ENCODE assay signal across 8 cellular contexts in the genomic region with DNA sequence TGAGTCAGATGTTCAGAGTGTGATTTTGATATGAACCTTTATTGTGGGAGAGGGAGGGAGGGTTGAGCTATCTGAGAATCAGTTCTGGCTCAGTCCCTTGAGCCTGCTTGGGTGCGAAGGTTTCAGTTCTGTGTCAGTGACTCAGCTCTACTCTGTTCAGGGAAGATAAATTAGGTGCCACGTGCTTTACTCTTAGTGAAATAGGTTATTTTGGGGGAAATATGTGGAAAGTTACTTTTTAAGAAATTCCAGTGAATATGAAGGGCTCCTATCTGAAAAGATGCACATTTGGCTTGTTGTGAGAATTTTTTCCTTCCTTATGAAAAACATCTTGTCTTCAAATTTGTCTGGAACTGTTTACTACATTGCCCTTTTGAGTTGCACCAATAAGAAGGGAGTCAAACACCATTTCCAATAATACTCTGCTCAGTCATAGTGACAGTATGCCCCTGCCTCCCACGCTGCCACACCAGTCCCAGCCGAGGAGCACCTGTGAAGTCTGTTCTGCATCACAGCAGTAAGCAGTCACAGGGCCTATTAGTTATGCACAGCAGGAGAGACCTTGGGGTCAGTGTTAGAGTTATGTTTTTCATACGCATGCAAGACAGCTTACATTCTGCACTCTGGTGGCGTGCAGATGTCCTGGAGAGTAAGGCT. TPM values are rescaled to one million over a fixed set of nuclear protein-coding genes. Genes with fewer than 3 reads are reported as not detected.
A peak's percentile ranks its signal among the peaks of the same experiment; 100 is the strongest.
DNase-seq lines count a peak whose midpoint lies in the region; ATAC-seq and TF ChIP-seq lines count a peak whose summit lies in the region.

No MANE protein-coding gene starts in this region.

- H3K9me2 ChIP-seq in SK-N-SH = no peaks in the 10 kb centered on the region

- no peaks in the 10 kb centered on the region; a peak in 2 of 4 replicates for H3K4me1 ChIP-seq in SK-N-SH (ENCODE audit: control insufficient read depth in 1 of 2, insufficient read depth in 2 of 2, low read depth in 1 of 2, low read length in 1 of 2)

- 53% methylated on average over 6 of the region's 6 CpGs for WGBS in SK-N-SH (ENCODE audit: low lambda C conversion rate)

- no peak overlapping the region for H3K4me3 ChIP-seq in SK-N-SH (ENCODE audit: low read depth in 2 of 2, low read length in 1 of 2)

- DNase-seq in SK-N-SH (no peak), SK-N-DZ (ENCODE audit: low spot score) (peak; percentile 29), kidney glomerular epithelial cell (lab: John Stamatoyannopoulos, UW) (peak; percentile 29), DMS79 treated with DMSO at 0.1 percent for 48 hours (lab: John Stamatoyannopoulos, UW) (no peak), NCI-H187 (lab: John Stamatoyannopoulos, UW) (no peak)
- DNase-seq in effector CD8-positive, alpha-beta T cell (lab: John Stamatoyannopoulos, UW) = no peak

- ATAC-seq in SK-N-SH treated with all-trans-retinoic acid at 6 μM for 48 hours (peak; percentile 59), HG02840 (IDR thresholded peaks at IDR 0.05; ENCODE audit: low FRiP score, unreplicated experiment) (peak; percentile 98)

- H3K36me3 ChIP-seq in SK-N-SH (replicated peaks in 1 of 2; ENCODE audit: control insufficient read depth in 1 of 2, insufficient read depth in 2 of 2, low read length in 1 of 2) = no peaks in the 10 kb centered on the region

- TF ChIP-seq EP300 in SK-N-SH (IDR thresholded peaks at IDR 0.05; ENCODE audit: borderline replicate concordance in 1 of 2, low read depth in 1 of 2, low read length in 1 of 2) = no peak

- no peaks in the 10 kb centered on the region for H3F3A ChIP-seq in SK-N-SH (replicated peaks; ENCODE audit: insufficient read depth)

- no peaks in the 10 kb centered on the region for H3K79me2 ChIP-seq in SK-N-SH (ENCODE audit: insufficient read depth)

- CTCF ChIA-PET in SK-N-SH (lab: Yijun Ruan, JAX) = interaction anchor here (1.4 kb wide), 1 partner anchor 33 kb away, joined by 4 read pairs; the partner anchor contains the start of gene DNAH7

- TF ChIP-seq RAD21 in SK-N-SH (IDR thresholded peaks at IDR 0.05; ENCODE audit: low read length) = no peak

- no peak overlapping the region for H3K9ac ChIP-seq in SK-N-SH

- no peaks in the 10 kb centered on the region for H3K27me3 ChIP-seq in SK-N-SH (ENCODE audit: insufficient read depth)

- no peak overlapping the region for H3K4me2 ChIP-seq in SK-N-SH

- no peak for TF ChIP-seq CTCF in SK-N-SH (IDR thresholded peaks at IDR 0.05)

- H4K20me1 ChIP-seq in SK-N-SH (ENCODE audit: insufficient read depth) = no peaks in the 10 kb centered on the region

- no peak overlapping the region for H2AFZ ChIP-seq in SK-N-SH (ENCODE audit: low read depth)

- POLR2A ChIA-PET in SK-N-SH (lab: Yijun Ruan, JAX) = no interaction called here

- H3K9me3 ChIP-seq in SK-N-SH = no peaks in the 10 kb centered on the region

- no peak overlapping the region for H3K27ac ChIP-seq in SK-N-SH (ENCODE audit: low read depth in 2 of 2, low read length in 1 of 2)

TF ChIP-seq in SK-N-SH treated with all-trans-retinoic acid at 6 μM for 48 hours, 23 proteins besides CTCF, POLR2A, EP300 and RAD21 (continues in another document):
- TF ChIP-seq ZFP30 (CRISPR knock-in tag; IDR thresholded peaks at IDR 0.05) (no peak), ZC3H10 (CRISPR knock-in tag; IDR thresholded peaks at IDR 0.05) (no peak), CREB5 (CRISPR knock-in tag; IDR thresholded peaks at IDR 0.05; ENCODE audit: low read depth) (no peak), CSRNP3 (CRISPR knock-in tag; IDR thresholded peaks at IDR 0.05) (no peak), ZNF565 (CRISPR knock-in tag; conservative IDR thresholded peaks at IDR 0.05; ENCODE audit: low read depth) (no peak), POU6F1 (CRISPR knock-in tag; IDR thresholded peaks at IDR 0.05; ENCODE audit: borderline replicate concordance, low read depth) (no peak)

TF ChIP-seq in SK-N-SH, 30 proteins besides CTCF, POLR2A, EP300 and RAD21:
- TF ChIP-seq JUND (IDR thresholded peaks at IDR 0.05) (no peak), RFX5 (IDR thresholded peaks at IDR 0.05; ENCODE audit: low read length) (no peak), TCF12 (IDR thresholded peaks at IDR 0.05) (no peak; the same call in 1 of the 2 replicates), TAF1 (IDR thresholded peaks at IDR 0.05; ENCODE audit: borderline replicate concordance, low read depth, low read length) (no peak), TEAD4 (IDR thresholded peaks at IDR 0.05; ENCODE audit: borderline replicate concordance, insufficient read depth) (no peak), RCOR1 (IDR thresholded peaks at IDR 0.05; ENCODE audit: low read length) (no peak), SMC3 (IDR thresholded peaks at IDR 0.05; ENCODE audit: low read depth, low read length) (no peak), USF2 (IDR thresholded peaks at IDR 0.05; ENCODE audit: borderline replicate concordance, low read depth, low read length) (no peak), CHD2 (IDR thresholded peaks at IDR 0.05; ENCODE audit: low read length, partially characterized antibody) (no peak), MXI1 (IDR thresholded peaks at IDR 0.05; ENCODE audit: low read depth, low read length) (no peak), ELF1 (IDR thresholded peaks at IDR 0.05) (no peak), YY1 (IDR thresholded peaks at IDR 0.05; ENCODE audit: low read depth) (no peak)
- TF ChIP-seq, protein P1, sequence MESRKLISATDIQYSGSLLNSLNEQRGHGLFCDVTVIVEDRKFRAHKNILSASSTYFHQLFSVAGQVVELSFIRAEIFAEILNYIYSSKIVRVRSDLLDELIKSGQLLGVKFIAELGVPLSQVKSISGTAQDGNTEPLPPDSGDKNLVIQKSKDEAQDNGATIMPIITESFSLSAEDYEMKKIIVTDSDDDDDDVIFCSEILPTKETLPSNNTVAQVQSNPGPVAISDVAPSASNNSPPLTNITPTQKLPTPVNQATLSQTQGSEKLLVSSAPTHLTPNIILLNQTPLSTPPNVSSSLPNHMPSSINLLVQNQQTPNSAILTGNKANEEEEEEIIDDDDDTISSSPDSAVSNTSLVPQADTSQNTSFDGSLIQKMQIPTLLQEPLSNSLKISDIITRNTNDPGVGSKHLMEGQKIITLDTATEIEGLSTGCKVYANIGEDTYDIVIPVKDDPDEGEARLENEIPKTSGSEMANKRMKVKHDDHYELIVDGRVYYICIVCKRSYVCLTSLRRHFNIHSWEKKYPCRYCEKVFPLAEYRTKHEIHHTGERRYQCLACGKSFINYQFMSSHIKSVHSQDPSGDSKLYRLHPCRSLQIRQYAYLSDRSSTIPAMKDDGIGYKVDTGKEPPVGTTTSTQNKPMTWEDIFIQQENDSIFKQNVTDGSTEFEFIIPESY (IDR thresholded peaks at IDR 0.05; ENCODE audit: borderline replicate concordance, low read depth) = no peak
- TF ChIP-seq, protein P2, sequence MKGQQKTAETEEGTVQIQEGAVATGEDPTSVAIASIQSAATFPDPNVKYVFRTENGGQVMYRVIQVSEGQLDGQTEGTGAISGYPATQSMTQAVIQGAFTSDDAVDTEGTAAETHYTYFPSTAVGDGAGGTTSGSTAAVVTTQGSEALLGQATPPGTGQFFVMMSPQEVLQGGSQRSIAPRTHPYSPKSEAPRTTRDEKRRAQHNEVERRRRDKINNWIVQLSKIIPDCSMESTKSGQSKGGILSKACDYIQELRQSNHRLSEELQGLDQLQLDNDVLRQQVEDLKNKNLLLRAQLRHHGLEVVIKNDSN (IDR thresholded peaks at IDR 0.05; ENCODE audit: borderline replicate concordance, low read depth) = no peak
TF ChIP-seq in SK-N-SH: peak in this region for 0.

RNA-seq across cellular contexts. Expression of gene DNAH7, which starts 32.8 kb away (rescaled TPM):
- 0.70 and 1.2 TPM in 2 replicates for polyA plus RNA-seq in SK-N-SH (2012; rRNA removed)
- polyA plus RNA-seq in SK-N-SH (2012; cell fraction: cytosol; rRNA removed) = 0.54 and 0.67 TPM in 2 replicates
- polyA plus RNA-seq in SK-N-SH (2012; cell fraction: nucleus; rRNA removed) = 0.97 and 2.3 TPM in 2 replicates
- 0.02 and 0.03 TPM in 2 replicates for polyA plus RNA-seq in SK-N-DZ (2014; cell fraction: cytosol; rRNA removed)
- not detected in 2 replicates for polyA plus RNA-seq in SK-N-DZ (2014; cell fraction: nucleus; rRNA removed)

Comparison
In these comparisons a context has a peak if more than half of its experiments do, and no peak if none do; other contexts are left out.
1. DNase-seq: peak in SK-N-DZ (single experiment) and kidney glomerular epithelial cell (single experiment); none in SK-N-SH (single experiment), effector CD8-positive, alpha-beta T cell (single experiment), DMS79 treated with DMSO at 0.1 percent for 48 hours (single experiment) and NCI-H187 (0 of 2).